ENCODE assay signal across 1 cellular context in genomic region chr13:48671421-48671820, GRCh38. TPM values are rescaled to one million over a fixed set of nuclear protein-coding genes. Genes with fewer than 3 reads are reported as not detected.
"Had no signal": no experiment of that assay in that cellular context is flagged by ENCODE, and none has a peak within 500 bp of the region (broad histone marks: within the 10 kb centered on the region; RNA-seq: fewer than 3 reads in every experiment).

No MANE protein-coding gene starts in this region.

RNA-seq across cellular contexts. Expression of gene CYSLTR2, which starts 17.7 kb away (rescaled TPM):
- total RNA-seq: WTC11 had no signal
